1 cellular context compared by ENCODE assay signal in genomic region chr14:65287264-65288131, GRCh38.
TF ChIP-seq lines count a peak whose summit lies in the region.

No MANE protein-coding gene starts in this region.

TF ChIP-seq in GM12878, 131 proteins besides CTCF, POLR2A, EP300 and RAD21 (continued from another document and continues in another):
- TF ChIP-seq, protein P1, sequence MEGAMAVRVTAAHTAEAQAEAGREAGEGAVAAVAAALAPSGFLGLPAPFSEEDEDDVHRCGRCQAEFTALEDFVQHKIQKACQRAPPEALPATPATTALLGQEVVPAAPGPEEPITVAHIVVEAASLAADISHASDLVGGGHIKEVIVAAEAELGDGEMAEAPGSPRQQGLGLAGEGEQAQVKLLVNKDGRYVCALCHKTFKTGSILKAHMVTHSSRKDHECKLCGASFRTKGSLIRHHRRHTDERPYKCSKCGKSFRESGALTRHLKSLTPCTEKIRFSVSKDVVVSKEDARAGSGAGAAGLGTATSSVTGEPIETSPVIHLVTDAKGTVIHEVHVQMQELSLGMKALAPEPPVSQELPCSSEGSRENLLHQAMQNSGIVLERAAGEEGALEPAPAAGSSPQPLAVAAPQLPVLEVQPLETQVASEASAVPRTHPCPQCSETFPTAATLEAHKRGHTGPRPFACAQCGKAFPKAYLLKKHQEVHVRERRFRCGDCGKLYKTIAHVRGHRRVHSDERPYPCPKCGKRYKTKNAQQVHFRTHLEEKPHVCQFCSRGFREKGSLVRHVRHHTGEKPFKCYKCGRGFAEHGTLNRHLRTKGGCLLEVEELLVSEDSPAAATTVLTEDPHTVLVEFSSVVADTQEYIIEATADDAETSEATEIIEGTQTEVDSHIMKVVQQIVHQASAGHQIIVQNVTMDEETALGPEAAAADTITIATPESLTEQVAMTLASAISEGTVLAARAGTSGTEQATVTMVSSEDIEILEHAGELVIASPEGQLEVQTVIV (IDR thresholded peaks at IDR 0.05; ENCODE audit: borderline replicate concordance, partially characterized antibody) = no peak
- TF ChIP-seq GABPA (IDR thresholded peaks at IDR 0.05; ENCODE audit: low read depth) = peak; percentile 51
- TF ChIP-seq CHD4 (IDR thresholded peaks at IDR 0.05) = no peak
- TF ChIP-seq NKRF (conservative IDR thresholded peaks at IDR 0.05) = no peak
- no peak for TF ChIP-seq HDAC2 (IDR thresholded peaks at IDR 0.05)
- TF ChIP-seq CBX3 (IDR thresholded peaks at IDR 0.05; ENCODE audit: borderline replicate concordance, low read depth) = no peak
- 0 out of 2 replicates have a peak, but pooled peaks have one; percentile 21 for TF ChIP-seq LARP7 (IDR thresholded peaks at IDR 0.05)
- 0 out of 2 replicates have a peak, but pooled peaks have one; percentile 7 for TF ChIP-seq NR2F1 (conservative IDR thresholded peaks at IDR 0.05)
- no peak for TF ChIP-seq PBX3 (IDR thresholded peaks at IDR 0.05; ENCODE audit: insufficient replicate concordance, low read depth, low read length)
- TF ChIP-seq ZNF274 (IDR thresholded peaks at IDR 0.05; ENCODE audit: insufficient read depth, insufficient read length) = no peak
- no peak for TF ChIP-seq JUND (IDR thresholded peaks at IDR 0.05; ENCODE audit: low read depth, low read length)
- TF ChIP-seq, protein P2, sequence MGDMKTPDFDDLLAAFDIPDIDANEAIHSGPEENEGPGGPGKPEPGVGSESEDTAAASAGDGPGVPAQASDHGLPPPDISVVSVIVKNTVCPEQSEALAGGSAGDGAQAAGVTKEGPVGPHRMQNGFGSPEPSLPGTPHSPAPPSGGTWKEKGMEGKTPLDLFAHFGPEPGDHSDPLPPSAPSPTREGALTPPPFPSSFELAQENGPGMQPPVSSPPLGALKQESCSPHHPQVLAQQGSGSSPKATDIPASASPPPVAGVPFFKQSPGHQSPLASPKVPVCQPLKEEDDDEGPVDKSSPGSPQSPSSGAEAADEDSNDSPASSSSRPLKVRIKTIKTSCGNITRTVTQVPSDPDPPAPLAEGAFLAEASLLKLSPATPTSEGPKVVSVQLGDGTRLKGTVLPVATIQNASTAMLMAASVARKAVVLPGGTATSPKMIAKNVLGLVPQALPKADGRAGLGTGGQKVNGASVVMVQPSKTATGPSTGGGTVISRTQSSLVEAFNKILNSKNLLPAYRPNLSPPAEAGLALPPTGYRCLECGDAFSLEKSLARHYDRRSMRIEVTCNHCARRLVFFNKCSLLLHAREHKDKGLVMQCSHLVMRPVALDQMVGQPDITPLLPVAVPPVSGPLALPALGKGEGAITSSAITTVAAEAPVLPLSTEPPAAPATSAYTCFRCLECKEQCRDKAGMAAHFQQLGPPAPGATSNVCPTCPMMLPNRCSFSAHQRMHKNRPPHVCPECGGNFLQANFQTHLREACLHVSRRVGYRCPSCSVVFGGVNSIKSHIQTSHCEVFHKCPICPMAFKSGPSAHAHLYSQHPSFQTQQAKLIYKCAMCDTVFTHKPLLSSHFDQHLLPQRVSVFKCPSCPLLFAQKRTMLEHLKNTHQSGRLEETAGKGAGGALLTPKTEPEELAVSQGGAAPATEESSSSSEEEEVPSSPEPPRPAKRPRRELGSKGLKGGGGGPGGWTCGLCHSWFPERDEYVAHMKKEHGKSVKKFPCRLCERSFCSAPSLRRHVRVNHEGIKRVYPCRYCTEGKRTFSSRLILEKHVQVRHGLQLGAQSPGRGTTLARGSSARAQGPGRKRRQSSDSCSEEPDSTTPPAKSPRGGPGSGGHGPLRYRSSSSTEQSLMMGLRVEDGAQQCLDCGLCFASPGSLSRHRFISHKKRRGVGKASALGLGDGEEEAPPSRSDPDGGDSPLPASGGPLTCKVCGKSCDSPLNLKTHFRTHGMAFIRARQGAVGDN (IDR thresholded peaks at IDR 0.05) = peak; percentile 90
- peak; percentile 33; the same call in 1 of the 2 replicates for TF ChIP-seq PAX5 (IDR thresholded peaks at IDR 0.05; ENCODE audit: borderline replicate concordance, low read depth, low read length)
- peak; percentile 92 for TF ChIP-seq CBFB (IDR thresholded peaks at IDR 0.05; ENCODE audit: low read depth)
- TF ChIP-seq SMC3 (IDR thresholded peaks at IDR 0.05; ENCODE audit: borderline replicate concordance, low read length) = peak; percentile 12; the same call in 1 of the 2 replicates
- TF ChIP-seq PRDM15 (CRISPR knock-in tag; IDR thresholded peaks at IDR 0.05) = no peak; the same call in 1 of the 2 replicates
- peak; percentile 85 for TF ChIP-seq FOXM1 (IDR thresholded peaks at IDR 0.05; ENCODE audit: low read depth, low read length)
- no peak for TF ChIP-seq FOXK2 (IDR thresholded peaks at IDR 0.05)
- no peak for TF ChIP-seq KAT2A (conservative IDR thresholded peaks at IDR 0.05; ENCODE audit: control insufficient read depth, low read depth, low read length)
- TF ChIP-seq RUNX3 (IDR thresholded peaks at IDR 0.05; ENCODE audit: low read length) = peak; percentile 96
- no peak for TF ChIP-seq SMAD1 (IDR thresholded peaks at IDR 0.05; ENCODE audit: low read depth, partially characterized antibody)
- TF ChIP-seq SPI1 (IDR thresholded peaks at IDR 0.05; ENCODE audit: borderline replicate concordance, insufficient read depth, low read depth, low read length) = peak; percentile 59
- 0 out of 2 replicates have a peak, but pooled peaks have one; percentile 16 for TF ChIP-seq ZNF24 (IDR thresholded peaks at IDR 0.05)
- TF ChIP-seq TAF1 (IDR thresholded peaks at IDR 0.05; ENCODE audit: borderline replicate concordance, low read depth, low read length) = peak; percentile 60; the same call in 1 of the 2 replicates
- 0 out of 2 replicates have a peak, but pooled peaks have one; percentile 29 for TF ChIP-seq IRF4 (IDR thresholded peaks at IDR 0.05; ENCODE audit: low read depth, low read length)
- 0 out of 2 replicates have a peak, but pooled peaks have one; percentile 42 for TF ChIP-seq SMAD5 (IDR thresholded peaks at IDR 0.05; ENCODE audit: low read depth)
- TF ChIP-seq TBL1XR1 (IDR thresholded peaks at IDR 0.05; ENCODE audit: low read depth, low read length) = peak; percentile 66
- TF ChIP-seq ATF7 (IDR thresholded peaks at IDR 0.05; ENCODE audit: low read depth) = peak; percentile 26; the same call in 1 of the 2 replicates
- TF ChIP-seq ZNF217 (IDR thresholded peaks at IDR 0.05) = 0 out of 2 replicates have a peak, but pooled peaks have one; percentile 22
- TF ChIP-seq RBBP5 (conservative IDR thresholded peaks at IDR 0.05) = no peak
- TF ChIP-seq POLR2AphosphoS2 (IDR thresholded peaks at IDR 0.05; ENCODE audit: low read depth, low read length) = no peak
- no peak for TF ChIP-seq STAT3 (IDR thresholded peaks at IDR 0.05; ENCODE audit: low read depth, low read length)
- peak; percentile 83 to 92 for TF ChIP-seq IKZF2 (IDR thresholded peaks at IDR 0.05)
- no peak for TF ChIP-seq REST (IDR thresholded peaks at IDR 0.05; ENCODE audit: low read depth, low read length)
- TF ChIP-seq SREBF1 (IDR thresholded peaks at IDR 0.05; ENCODE audit: low read length) = no peak
- no peak for TF ChIP-seq IRF3 (IDR thresholded peaks at IDR 0.05)
- TF ChIP-seq BCLAF1 (IDR thresholded peaks at IDR 0.05) = no peak
- TF ChIP-seq MTA2 (IDR thresholded peaks at IDR 0.05; ENCODE audit: low read depth) = peak; percentile 41; the same call in 1 of the 2 replicates
- TF ChIP-seq NFXL1 (IDR thresholded peaks at IDR 0.05; ENCODE audit: borderline replicate concordance) = no peak
- TF ChIP-seq CHD1 (IDR thresholded peaks at IDR 0.05; ENCODE audit: low read depth, low read length) = no peak
- TF ChIP-seq MTA3 (IDR thresholded peaks at IDR 0.05; ENCODE audit: borderline replicate concordance, low read length) = peak; percentile 90; the same call in 1 of the 2 replicates
